ENCODE assay signal across 8 cellular contexts in the genomic region with DNA sequence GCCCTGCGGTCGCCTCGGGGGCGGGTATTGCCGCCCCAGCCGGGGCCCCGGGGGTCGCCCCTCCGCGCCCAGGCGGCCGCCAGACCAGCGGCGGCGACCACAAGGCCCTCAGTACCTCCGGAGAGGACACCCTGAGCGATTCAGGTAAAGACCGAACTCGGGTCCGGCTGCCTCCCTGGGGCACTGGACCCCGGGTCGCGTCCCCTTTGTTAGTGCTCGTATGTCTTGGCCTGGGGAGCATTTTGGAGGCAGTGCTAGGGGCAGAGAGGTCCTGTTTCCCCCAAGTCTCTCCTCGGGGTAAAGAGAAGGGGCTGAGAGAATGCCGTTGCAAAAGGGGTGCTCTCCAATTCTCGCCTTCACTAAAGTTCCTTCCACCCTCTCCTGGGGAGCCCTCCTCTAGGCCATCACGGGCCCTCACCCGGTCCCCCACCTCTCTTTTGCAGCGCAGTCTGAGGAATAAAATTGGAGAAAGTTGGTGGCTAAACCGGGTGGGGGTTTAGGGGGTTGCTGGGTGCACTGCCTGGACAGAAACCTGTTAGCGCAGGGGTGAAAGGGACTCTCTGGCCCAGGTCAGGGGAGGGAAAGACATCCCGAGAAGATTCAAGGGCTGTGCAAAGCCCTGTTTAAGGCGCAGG. TPM values are rescaled to one million over a fixed set of nuclear protein-coding genes. Genes with fewer than 3 reads are reported as not detected.
A peak's percentile ranks its signal among the peaks of the same experiment; 100 is the strongest.
DNase-seq lines count a peak whose midpoint lies in the region; ATAC-seq and TF ChIP-seq lines count a peak whose summit lies in the region.
"Had no signal": no experiment of that assay in that cellular context is flagged by ENCODE, and none has a peak within 500 bp of the region (broad histone marks: within the 10 kb centered on the region; RNA-seq: fewer than 3 reads in every experiment).

No MANE protein-coding gene starts in this region.

- H3K27me3 ChIP-seq in WERI-Rb-1 (ENCODE audit: insufficient read depth, low read depth, severe bottlenecking): no peaks in the 10 kb centered on the region

- H3K27ac Mint-ChIP-seq in stimulated activated memory B cell treated with anti-CD40 and anti-IgM and Interleukin-4, amounts not matched to agents 10 μg/mL and 1 μg/mL and 100 μg/mL, for 72 hours: no peak overlapping the region

- H3K4me3 ChIP-seq in WERI-Rb-1 (ENCODE audit: low read depth, low read length): peak overlapping the region; percentile 67

- no peak for ATAC-seq in stimulated activated memory B cell treated with anti-CD40 and anti-IgM and Interleukin-4, amounts not matched to agents 10 μg/mL and 1 μg/mL and 100 μg/mL, for 72 hours
- no peak for ATAC-seq in HG02840 (IDR thresholded peaks at IDR 0.05; ENCODE audit: low FRiP score, unreplicated experiment)

- H3K4me1 Mint-ChIP-seq in stimulated activated memory B cell treated with anti-CD40 and anti-IgM and Interleukin-4, amounts not matched to agents 10 μg/mL and 1 μg/mL and 100 μg/mL, for 72 hours: peaks cover 28% of the 10 kb centered on the region

- no peaks in the 10 kb centered on the region for H3K9me3 ChIP-seq in WERI-Rb-1 (ENCODE audit: severe bottlenecking)

- peaks cover 76% of the 10 kb centered on the region for H3K27me3 Mint-ChIP-seq in stimulated activated memory B cell treated with anti-CD40 and anti-IgM and Interleukin-4, amounts not matched to agents 10 μg/mL and 1 μg/mL and 100 μg/mL, for 72 hours

- H3K27ac ChIP-seq in WERI-Rb-1: peak overlapping the region; percentile 98

- peak overlapping the region; percentile 18 for H3K4me3 Mint-ChIP-seq in stimulated activated memory B cell treated with anti-CD40 and anti-IgM and Interleukin-4, amounts not matched to agents 10 μg/mL and 1 μg/mL and 100 μg/mL, for 72 hours

- DNase-seq in GM13977 (ENCODE audit: low spot score) (peak; percentile 40), WERI-Rb-1 (peak; percentile 49), left kidney (ENCODE audit: low read depth, low spot score) (peak; percentile 41), A172 (ENCODE audit: low spot score) (no peak), GM19238 (ENCODE audit: insufficient read length, low spot score) (no peak)

- H3K9me3 Mint-ChIP-seq in stimulated activated memory B cell treated with anti-CD40 and anti-IgM and Interleukin-4, amounts not matched to agents 10 μg/mL and 1 μg/mL and 100 μg/mL, for 72 hours: no peaks in the 10 kb centered on the region

- no peaks in the 10 kb centered on the region for H3K36me3 Mint-ChIP-seq in stimulated activated memory B cell treated with anti-CD40 and anti-IgM and Interleukin-4, amounts not matched to agents 10 μg/mL and 1 μg/mL and 100 μg/mL, for 72 hours

- in situ Hi-C loops in GM13977 (cut with MboI; ENCODE audit: low pct_unique_long_range_greater_than_20kb, low sequenced_read_pairs, unreplicated experiment): loop anchor here (25.0 kb wide), 1 partner anchor 306 kb away; no protein-coding TSS in a partner anchor

- no peak for TF ChIP-seq CTCF in GM13977 (IDR thresholded peaks at IDR 0.05; ENCODE audit: extremely low read depth, insufficient read depth, missing control alignments)
- no peak for TF ChIP-seq CTCF in WERI-Rb-1 (IDR thresholded peaks at IDR 0.05; ENCODE audit: low read depth, low read length)

- H3K36me3 ChIP-seq in WERI-Rb-1: peaks cover 70% of the 10 kb centered on the region

RNA-seq across cellular contexts. Expression of a gene that starts 2.5 kb away (rescaled TPM):
- not detected in 2 replicates for total RNA-seq in A172 (2014; rRNA removed; shearing (Covaris generic))
- total RNA-seq: fibroblast of lung had no signal

Comparison
In these comparisons a context has a peak if more than half of its experiments do, and no peak if none do; other contexts are left out.
1. DNase-seq: peak in GM13977 (single experiment), WERI-Rb-1 (single experiment) and left kidney (single experiment); none in A172 (single experiment) and GM19238 (single experiment).